Comparison of ENCODE assay signal across 8 cellular contexts in the genomic region with DNA sequence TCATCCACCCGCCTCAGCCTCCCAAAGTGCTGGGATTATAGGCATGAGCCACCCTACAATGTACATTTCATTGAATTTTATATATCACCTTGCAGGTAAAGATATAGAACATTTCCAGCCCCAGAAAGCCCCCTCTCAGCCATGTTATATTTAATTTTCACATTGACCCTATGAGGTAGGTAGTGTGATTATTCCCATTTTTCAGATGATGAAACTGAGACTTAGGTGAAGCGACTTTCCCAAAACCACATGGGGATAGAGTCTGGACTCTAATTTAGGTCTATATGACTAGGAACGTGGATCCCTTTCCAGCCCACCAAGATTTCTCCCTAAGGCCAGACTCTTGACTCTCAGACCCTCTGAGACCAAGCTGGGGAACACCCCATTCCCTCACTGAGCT. TPM values are rescaled to one million over a fixed set of nuclear protein-coding genes. Genes with fewer than 3 reads are reported as not detected.
"Had no signal": no experiment of that assay in that cellular context is flagged by ENCODE, and none has a peak within 500 bp of the region (broad histone marks: within the 10 kb centered on the region; RNA-seq: fewer than 3 reads in every experiment).

No MANE protein-coding gene starts in this region.

- FAIRE-seq: HTR-8/SVneo had no signal

- H3K9ac ChIP-seq: KMS-11 had no signal

- DNase-seq: IMR-90, KBM-7, KG1 had no signal

- H3K4me2 ChIP-seq: KMS-11 had no signal

- H3K27ac ChIP-seq: HL-60, KMS-11 had no signal

RNA-seq across cellular contexts. Expression of a gene that starts 43.5 kb away (rescaled TPM):
- total RNA-seq: HT1080 had no signal
- polyA plus RNA-seq: IgD-negative memory B cell had no signal
